In the genomic region with DNA sequence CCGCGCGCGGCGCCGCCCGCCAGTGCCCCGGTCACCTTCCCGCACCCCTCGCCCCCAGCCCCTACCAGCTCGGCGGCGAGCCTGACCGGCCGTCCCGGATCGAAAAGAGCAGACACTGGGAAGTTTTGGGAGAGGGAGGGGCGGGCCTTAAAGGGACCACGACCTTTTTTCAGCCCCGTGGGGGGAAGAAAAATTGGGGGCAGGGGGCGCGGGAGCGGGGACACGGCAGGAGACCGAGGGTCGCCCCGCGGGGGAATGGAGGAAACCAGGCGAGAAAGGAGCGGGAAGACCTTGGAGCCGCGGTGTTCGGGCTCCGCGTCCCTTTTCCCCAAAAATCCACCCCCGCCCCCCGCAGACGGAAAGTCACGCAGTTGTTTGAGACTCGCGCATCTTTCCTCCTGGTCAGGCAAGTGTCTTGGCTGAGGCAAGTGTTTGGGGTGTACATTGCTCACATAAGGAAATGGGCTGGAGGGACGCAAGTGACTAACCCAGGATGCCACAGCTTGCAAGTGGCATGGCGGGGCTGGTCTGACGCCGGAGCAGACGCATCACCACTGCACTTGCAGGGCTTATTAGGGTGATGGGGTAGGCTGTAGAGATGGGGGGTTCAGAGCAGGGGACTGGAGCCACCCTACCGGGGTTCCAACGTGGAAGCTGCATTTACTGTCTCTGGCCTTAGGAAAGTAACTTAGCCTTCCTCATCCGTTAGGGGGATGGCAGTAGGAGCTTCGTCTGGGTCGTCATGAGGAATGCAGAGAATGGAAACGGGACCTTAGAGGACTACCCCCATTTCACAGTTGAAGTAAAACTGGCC, we compare ENCODE assay signal across 1 cellular context.
TF ChIP-seq lines count a peak whose summit lies in the region.

No MANE protein-coding gene starts in this region.

TF ChIP-seq in K562, 482 proteins besides CTCF, POLR2A, EP300 and RAD21 (continued from another document and continues in another):
- TF ChIP-seq, protein P1, sequence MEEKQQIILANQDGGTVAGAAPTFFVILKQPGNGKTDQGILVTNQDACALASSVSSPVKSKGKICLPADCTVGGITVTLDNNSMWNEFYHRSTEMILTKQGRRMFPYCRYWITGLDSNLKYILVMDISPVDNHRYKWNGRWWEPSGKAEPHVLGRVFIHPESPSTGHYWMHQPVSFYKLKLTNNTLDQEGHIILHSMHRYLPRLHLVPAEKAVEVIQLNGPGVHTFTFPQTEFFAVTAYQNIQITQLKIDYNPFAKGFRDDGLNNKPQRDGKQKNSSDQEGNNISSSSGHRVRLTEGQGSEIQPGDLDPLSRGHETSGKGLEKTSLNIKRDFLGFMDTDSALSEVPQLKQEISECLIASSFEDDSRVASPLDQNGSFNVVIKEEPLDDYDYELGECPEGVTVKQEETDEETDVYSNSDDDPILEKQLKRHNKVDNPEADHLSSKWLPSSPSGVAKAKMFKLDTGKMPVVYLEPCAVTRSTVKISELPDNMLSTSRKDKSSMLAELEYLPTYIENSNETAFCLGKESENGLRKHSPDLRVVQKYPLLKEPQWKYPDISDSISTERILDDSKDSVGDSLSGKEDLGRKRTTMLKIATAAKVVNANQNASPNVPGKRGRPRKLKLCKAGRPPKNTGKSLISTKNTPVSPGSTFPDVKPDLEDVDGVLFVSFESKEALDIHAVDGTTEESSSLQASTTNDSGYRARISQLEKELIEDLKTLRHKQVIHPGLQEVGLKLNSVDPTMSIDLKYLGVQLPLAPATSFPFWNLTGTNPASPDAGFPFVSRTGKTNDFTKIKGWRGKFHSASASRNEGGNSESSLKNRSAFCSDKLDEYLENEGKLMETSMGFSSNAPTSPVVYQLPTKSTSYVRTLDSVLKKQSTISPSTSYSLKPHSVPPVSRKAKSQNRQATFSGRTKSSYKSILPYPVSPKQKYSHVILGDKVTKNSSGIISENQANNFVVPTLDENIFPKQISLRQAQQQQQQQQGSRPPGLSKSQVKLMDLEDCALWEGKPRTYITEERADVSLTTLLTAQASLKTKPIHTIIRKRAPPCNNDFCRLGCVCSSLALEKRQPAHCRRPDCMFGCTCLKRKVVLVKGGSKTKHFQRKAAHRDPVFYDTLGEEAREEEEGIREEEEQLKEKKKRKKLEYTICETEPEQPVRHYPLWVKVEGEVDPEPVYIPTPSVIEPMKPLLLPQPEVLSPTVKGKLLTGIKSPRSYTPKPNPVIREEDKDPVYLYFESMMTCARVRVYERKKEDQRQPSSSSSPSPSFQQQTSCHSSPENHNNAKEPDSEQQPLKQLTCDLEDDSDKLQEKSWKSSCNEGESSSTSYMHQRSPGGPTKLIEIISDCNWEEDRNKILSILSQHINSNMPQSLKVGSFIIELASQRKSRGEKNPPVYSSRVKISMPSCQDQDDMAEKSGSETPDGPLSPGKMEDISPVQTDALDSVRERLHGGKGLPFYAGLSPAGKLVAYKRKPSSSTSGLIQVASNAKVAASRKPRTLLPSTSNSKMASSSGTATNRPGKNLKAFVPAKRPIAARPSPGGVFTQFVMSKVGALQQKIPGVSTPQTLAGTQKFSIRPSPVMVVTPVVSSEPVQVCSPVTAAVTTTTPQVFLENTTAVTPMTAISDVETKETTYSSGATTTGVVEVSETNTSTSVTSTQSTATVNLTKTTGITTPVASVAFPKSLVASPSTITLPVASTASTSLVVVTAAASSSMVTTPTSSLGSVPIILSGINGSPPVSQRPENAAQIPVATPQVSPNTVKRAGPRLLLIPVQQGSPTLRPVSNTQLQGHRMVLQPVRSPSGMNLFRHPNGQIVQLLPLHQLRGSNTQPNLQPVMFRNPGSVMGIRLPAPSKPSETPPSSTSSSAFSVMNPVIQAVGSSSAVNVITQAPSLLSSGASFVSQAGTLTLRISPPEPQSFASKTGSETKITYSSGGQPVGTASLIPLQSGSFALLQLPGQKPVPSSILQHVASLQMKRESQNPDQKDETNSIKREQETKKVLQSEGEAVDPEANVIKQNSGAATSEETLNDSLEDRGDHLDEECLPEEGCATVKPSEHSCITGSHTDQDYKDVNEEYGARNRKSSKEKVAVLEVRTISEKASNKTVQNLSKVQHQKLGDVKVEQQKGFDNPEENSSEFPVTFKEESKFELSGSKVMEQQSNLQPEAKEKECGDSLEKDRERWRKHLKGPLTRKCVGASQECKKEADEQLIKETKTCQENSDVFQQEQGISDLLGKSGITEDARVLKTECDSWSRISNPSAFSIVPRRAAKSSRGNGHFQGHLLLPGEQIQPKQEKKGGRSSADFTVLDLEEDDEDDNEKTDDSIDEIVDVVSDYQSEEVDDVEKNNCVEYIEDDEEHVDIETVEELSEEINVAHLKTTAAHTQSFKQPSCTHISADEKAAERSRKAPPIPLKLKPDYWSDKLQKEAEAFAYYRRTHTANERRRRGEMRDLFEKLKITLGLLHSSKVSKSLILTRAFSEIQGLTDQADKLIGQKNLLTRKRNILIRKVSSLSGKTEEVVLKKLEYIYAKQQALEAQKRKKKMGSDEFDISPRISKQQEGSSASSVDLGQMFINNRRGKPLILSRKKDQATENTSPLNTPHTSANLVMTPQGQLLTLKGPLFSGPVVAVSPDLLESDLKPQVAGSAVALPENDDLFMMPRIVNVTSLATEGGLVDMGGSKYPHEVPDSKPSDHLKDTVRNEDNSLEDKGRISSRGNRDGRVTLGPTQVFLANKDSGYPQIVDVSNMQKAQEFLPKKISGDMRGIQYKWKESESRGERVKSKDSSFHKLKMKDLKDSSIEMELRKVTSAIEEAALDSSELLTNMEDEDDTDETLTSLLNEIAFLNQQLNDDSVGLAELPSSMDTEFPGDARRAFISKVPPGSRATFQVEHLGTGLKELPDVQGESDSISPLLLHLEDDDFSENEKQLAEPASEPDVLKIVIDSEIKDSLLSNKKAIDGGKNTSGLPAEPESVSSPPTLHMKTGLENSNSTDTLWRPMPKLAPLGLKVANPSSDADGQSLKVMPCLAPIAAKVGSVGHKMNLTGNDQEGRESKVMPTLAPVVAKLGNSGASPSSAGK (IDR thresholded peaks at IDR 0.05), result peak; percentile 13; the same call in 1 of the 2 replicates
- TF ChIP-seq CCNT2 (IDR thresholded peaks at IDR 0.05; ENCODE audit: borderline replicate concordance, extremely low read depth, insufficient read length, low read depth, low read length) (no peak), RBBP5 (IDR thresholded peaks at IDR 0.05; ENCODE audit: borderline replicate concordance, insufficient read depth, low read length, poor library complexity, severe bottlenecking) (peak; percentile 37), KAT7 (CRISPR knock-in tag; IDR thresholded peaks at IDR 0.05; ENCODE audit: borderline replicate concordance) (no peak), ZNF57 (CRISPR knock-in tag; IDR thresholded peaks at IDR 0.05) (no peak), NONO (IDR thresholded peaks at IDR 0.05; ENCODE audit: low read depth in 2 of 2, low read length in 1 of 2) (no peak), NELFE (IDR thresholded peaks at IDR 0.05; ENCODE audit: insufficient read depth, insufficient read length) (no peak), ZBTB1 (CRISPR knock-in tag; IDR thresholded peaks at IDR 0.05; ENCODE audit: borderline replicate concordance, low read depth) (no peak), ZFX (CRISPR knock-in tag; IDR thresholded peaks at IDR 0.05) (no peak), TEAD4 (IDR thresholded peaks at IDR 0.05; ENCODE audit: low read length) (no peak), TEAD4 (CRISPR knock-in tag; IDR thresholded peaks at IDR 0.05; ENCODE audit: borderline replicate concordance) (no peak), FOXA1 (IDR thresholded peaks at IDR 0.05; ENCODE audit: borderline replicate concordance) (no peak), SUPT5H (IDR thresholded peaks at IDR 0.05) (0 out of 2 replicates have a peak, but pooled peaks have one; percentile 35), FUS (optimal IDR thresholded peaks at IDR 0.05; ENCODE audit: low read depth, low read length) (no peak), ZNF584 (CRISPR knock-in tag; IDR thresholded peaks at IDR 0.05; ENCODE audit: low read depth) (no peak), ZNF282 (CRISPR knock-in tag; IDR thresholded peaks at IDR 0.05) (no peak), ATF1 (CRISPR knock-in tag; IDR thresholded peaks at IDR 0.05) (no peak), ATF1 (tag; IDR thresholded peaks at IDR 0.05) (peak; percentile 54), HDAC8 (tag; IDR thresholded peaks at IDR 0.05) (no peak)
- TF ChIP-seq, protein P2, sequence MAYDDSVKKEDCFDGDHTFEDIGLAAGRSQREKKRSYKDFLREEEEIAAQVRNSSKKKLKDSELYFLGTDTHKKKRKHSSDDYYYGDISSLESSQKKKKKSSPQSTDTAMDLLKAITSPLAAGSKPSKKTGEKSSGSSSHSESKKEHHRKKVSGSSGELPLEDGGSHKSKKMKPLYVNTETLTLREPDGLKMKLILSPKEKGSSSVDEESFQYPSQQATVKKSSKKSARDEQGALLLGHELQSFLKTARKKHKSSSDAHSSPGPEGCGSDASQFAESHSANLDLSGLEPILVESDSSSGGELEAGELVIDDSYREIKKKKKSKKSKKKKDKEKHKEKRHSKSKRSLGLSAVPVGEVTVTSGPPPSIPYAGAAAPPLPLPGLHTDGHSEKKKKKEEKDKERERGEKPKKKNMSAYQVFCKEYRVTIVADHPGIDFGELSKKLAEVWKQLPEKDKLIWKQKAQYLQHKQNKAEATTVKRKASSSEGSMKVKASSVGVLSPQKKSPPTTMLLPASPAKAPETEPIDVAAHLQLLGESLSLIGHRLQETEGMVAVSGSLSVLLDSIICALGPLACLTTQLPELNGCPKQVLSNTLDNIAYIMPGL (CRISPR knock-in tag; IDR thresholded peaks at IDR 0.05), result no peak
- TF ChIP-seq, protein P3, sequence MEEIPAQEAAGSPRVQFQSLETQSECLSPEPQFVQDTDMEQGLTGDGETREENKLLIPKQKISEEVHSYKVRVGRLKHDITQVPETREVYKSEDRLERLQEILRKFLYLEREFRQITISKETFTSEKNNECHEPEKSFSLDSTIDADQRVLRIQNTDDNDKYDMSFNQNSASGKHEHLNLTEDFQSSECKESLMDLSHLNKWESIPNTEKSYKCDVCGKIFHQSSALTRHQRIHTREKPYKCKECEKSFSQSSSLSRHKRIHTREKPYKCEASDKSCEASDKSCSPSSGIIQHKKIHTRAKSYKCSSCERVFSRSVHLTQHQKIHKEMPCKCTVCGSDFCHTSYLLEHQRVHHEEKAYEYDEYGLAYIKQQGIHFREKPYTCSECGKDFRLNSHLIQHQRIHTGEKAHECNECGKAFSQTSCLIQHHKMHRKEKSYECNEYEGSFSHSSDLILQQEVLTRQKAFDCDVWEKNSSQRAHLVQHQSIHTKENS (CRISPR knock-in tag; IDR thresholded peaks at IDR 0.05), result no peak
- TF ChIP-seq, protein P4, sequence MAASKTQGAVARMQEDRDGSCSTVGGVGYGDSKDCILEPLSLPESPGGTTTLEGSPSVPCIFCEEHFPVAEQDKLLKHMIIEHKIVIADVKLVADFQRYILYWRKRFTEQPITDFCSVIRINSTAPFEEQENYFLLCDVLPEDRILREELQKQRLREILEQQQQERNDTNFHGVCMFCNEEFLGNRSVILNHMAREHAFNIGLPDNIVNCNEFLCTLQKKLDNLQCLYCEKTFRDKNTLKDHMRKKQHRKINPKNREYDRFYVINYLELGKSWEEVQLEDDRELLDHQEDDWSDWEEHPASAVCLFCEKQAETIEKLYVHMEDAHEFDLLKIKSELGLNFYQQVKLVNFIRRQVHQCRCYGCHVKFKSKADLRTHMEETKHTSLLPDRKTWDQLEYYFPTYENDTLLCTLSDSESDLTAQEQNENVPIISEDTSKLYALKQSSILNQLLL (CRISPR knock-in tag; IDR thresholded peaks at IDR 0.05; ENCODE audit: borderline replicate concordance), result no peak
- TF ChIP-seq, protein P5, sequence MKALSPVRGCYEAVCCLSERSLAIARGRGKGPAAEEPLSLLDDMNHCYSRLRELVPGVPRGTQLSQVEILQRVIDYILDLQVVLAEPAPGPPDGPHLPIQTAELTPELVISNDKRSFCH (CRISPR knock-in tag; IDR thresholded peaks at IDR 0.05), result no peak
- TF ChIP-seq, protein P5 (tag; IDR thresholded peaks at IDR 0.05), result no peak
- TF ChIP-seq, protein P6, sequence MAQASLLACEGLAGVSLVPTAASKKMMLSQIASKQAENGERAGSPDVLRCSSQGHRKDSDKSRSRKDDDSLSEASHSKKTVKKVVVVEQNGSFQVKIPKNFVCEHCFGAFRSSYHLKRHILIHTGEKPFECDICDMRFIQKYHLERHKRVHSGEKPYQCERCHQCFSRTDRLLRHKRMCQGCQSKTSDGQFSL (CRISPR knock-in tag; IDR thresholded peaks at IDR 0.05), result no peak
- TF ChIP-seq, protein P6 (tag; IDR thresholded peaks at IDR 0.05), result peak in 1 of 2 experiments; percentile 84; a peak in 2 of 4 replicates
- TF ChIP-seq, protein P7, sequence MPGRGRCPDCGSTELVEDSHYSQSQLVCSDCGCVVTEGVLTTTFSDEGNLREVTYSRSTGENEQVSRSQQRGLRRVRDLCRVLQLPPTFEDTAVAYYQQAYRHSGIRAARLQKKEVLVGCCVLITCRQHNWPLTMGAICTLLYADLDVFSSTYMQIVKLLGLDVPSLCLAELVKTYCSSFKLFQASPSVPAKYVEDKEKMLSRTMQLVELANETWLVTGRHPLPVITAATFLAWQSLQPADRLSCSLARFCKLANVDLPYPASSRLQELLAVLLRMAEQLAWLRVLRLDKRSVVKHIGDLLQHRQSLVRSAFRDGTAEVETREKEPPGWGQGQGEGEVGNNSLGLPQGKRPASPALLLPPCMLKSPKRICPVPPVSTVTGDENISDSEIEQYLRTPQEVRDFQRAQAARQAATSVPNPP (IDR thresholded peaks at IDR 0.05; ENCODE audit: borderline replicate concordance, insufficient read depth, insufficient read length), result no peak
- TF ChIP-seq, protein P8, sequence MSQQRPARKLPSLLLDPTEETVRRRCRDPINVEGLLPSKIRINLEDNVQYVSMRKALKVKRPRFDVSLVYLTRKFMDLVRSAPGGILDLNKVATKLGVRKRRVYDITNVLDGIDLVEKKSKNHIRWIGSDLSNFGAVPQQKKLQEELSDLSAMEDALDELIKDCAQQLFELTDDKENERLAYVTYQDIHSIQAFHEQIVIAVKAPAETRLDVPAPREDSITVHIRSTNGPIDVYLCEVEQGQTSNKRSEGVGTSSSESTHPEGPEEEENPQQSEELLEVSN (IDR thresholded peaks at IDR 0.05; ENCODE audit: borderline replicate concordance in 1 of 2, extremely low read depth in 1 of 2, insufficient read depth in 1 of 2, insufficient read length in 1 of 2, low read depth in 1 of 2, low read length in 1 of 2, poor library complexity in 1 of 2, severe bottlenecking in 1 of 2), result no peak
- TF ChIP-seq, protein P9, sequence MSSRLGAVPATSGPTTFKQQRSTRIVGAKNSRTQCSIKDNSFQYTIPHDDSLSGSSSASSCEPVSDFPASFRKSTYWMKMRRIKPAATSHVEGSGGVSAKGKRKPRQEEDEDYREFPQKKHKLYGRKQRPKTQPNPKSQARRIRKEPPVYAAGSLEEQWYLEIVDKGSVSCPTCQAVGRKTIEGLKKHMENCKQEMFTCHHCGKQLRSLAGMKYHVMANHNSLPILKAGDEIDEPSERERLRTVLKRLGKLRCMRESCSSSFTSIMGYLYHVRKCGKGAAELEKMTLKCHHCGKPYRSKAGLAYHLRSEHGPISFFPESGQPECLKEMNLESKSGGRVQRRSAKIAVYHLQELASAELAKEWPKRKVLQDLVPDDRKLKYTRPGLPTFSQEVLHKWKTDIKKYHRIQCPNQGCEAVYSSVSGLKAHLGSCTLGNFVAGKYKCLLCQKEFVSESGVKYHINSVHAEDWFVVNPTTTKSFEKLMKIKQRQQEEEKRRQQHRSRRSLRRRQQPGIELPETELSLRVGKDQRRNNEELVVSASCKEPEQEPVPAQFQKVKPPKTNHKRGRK (tag; IDR thresholded peaks at IDR 0.05), result no peak
- TF ChIP-seq, protein P10, sequence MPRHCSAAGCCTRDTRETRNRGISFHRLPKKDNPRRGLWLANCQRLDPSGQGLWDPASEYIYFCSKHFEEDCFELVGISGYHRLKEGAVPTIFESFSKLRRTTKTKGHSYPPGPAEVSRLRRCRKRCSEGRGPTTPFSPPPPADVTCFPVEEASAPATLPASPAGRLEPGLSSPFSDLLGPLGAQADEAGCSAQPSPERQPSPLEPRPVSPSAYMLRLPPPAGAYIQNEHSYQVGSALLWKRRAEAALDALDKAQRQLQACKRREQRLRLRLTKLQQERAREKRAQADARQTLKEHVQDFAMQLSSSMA (CRISPR knock-in tag; IDR thresholded peaks at IDR 0.05), result no peak
